In the genomic region with DNA sequence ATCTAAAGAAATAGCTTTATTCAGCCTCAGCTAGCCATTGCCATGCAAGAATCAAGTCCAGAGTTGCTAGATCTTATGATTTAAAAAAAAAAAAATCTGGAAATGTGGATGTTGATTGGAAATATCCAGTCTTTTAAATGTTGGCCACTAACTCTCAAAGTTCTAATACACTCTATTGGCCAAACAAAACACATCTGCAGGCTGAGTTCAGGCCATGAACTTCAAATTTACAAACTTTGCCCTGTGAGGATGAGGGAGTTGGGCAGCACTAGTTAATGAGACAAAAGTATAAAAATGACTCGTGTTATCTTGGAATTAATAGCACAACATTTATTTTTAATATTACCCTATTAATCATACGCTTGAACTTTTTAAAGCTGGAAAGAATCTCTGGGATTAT, we compare ENCODE assay signal across 1 cellular context.
TF ChIP-seq lines count a peak whose summit lies in the region.

No MANE protein-coding gene starts in this region.

TF ChIP-seq in HepG2, 621 proteins besides CTCF, POLR2A, EP300 and RAD21 (continued from another document):
- TF ChIP-seq SRSF9 (IDR thresholded peaks at IDR 0.05; ENCODE audit: borderline replicate concordance, insufficient read depth, low read depth, low read length, poor library complexity, severe bottlenecking): no peak
- TF ChIP-seq ZNF547 (CRISPR knock-in tag; IDR thresholded peaks at IDR 0.05): no peak
- no peak for TF ChIP-seq PHF20 (CRISPR knock-in tag; IDR thresholded peaks at IDR 0.05)
- no peak for TF ChIP-seq USF2 (IDR thresholded peaks at IDR 0.05; ENCODE audit: low read depth, low read length)
- no peak for TF ChIP-seq USF2 (CRISPR knock-in tag; IDR thresholded peaks at IDR 0.05; ENCODE audit: borderline replicate concordance)
- no peak for TF ChIP-seq GFI1 (CRISPR knock-in tag; IDR thresholded peaks at IDR 0.05; ENCODE audit: borderline replicate concordance)
